Comparison of ENCODE assay signal across 1 cellular context in the genomic region with DNA sequence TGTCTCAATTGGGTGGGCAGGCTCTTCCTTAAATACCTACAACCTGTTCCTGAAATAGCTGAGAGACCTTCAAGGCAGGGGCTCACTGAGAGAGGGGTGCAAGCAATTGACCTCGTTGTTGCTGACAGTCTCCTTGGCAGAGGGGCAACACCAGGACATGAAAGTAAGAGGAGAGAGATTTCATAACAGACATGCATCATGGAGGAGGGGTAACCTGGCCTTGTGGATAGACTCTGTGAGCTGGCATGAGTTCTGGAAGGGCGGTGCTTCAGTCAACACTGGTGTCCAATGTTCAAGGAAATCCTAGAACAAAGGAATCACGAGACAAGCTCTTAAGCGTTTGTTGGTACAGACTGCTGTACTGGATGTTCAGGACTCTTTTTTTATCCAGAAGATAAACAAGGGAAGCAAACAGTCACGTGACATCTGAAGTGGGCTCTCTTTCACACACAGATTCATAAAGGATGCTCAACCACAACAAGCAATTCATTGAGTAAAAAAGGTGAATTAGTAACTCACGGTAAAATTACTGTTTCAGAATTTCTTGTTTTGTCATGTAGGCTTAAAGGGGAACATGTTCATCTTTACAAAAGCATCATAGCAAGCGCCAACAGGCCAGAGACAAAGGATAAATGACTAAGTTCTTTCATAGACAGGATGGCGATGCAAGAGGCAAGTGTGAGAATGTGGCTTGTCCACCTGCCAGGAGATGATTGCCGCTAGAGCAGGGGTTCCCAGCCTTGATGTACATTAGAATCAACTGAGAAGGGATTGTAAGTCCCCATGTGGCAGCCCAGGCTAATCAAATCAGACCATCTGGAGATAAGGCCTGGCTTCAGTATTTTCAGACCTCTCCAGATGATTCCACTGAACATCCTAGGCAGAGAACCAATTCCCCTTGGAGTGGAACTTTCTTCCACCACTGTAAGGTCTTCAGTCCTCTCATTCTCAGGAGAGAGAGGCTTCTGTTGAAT.
TF ChIP-seq lines count a peak whose summit lies in the region.

No MANE protein-coding gene starts in this region.

TF ChIP-seq in HepG2, 621 proteins besides CTCF, POLR2A, EP300 and RAD21 (continued from another document and continues in another):
- TF ChIP-seq, protein P1, sequence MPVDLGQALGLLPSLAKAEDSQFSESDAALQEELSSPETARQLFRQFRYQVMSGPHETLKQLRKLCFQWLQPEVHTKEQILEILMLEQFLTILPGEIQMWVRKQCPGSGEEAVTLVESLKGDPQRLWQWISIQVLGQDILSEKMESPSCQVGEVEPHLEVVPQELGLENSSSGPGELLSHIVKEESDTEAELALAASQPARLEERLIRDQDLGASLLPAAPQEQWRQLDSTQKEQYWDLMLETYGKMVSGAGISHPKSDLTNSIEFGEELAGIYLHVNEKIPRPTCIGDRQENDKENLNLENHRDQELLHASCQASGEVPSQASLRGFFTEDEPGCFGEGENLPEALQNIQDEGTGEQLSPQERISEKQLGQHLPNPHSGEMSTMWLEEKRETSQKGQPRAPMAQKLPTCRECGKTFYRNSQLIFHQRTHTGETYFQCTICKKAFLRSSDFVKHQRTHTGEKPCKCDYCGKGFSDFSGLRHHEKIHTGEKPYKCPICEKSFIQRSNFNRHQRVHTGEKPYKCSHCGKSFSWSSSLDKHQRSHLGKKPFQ (CRISPR knock-in tag; IDR thresholded peaks at IDR 0.05; ENCODE audit: insufficient replicate concordance) = no peak
- TF ChIP-seq, protein P2, sequence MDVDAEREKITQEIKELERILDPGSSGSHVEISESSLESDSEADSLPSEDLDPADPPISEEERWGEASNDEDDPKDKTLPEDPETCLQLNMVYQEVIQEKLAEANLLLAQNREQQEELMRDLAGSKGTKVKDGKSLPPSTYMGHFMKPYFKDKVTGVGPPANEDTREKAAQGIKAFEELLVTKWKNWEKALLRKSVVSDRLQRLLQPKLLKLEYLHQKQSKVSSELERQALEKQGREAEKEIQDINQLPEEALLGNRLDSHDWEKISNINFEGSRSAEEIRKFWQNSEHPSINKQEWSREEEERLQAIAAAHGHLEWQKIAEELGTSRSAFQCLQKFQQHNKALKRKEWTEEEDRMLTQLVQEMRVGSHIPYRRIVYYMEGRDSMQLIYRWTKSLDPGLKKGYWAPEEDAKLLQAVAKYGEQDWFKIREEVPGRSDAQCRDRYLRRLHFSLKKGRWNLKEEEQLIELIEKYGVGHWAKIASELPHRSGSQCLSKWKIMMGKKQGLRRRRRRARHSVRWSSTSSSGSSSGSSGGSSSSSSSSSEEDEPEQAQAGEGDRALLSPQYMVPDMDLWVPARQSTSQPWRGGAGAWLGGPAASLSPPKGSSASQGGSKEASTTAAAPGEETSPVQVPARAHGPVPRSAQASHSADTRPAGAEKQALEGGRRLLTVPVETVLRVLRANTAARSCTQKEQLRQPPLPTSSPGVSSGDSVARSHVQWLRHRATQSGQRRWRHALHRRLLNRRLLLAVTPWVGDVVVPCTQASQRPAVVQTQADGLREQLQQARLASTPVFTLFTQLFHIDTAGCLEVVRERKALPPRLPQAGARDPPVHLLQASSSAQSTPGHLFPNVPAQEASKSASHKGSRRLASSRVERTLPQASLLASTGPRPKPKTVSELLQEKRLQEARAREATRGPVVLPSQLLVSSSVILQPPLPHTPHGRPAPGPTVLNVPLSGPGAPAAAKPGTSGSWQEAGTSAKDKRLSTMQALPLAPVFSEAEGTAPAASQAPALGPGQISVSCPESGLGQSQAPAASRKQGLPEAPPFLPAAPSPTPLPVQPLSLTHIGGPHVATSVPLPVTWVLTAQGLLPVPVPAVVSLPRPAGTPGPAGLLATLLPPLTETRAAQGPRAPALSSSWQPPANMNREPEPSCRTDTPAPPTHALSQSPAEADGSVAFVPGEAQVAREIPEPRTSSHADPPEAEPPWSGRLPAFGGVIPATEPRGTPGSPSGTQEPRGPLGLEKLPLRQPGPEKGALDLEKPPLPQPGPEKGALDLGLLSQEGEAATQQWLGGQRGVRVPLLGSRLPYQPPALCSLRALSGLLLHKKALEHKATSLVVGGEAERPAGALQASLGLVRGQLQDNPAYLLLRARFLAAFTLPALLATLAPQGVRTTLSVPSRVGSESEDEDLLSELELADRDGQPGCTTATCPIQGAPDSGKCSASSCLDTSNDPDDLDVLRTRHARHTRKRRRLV (CRISPR knock-in tag; IDR thresholded peaks at IDR 0.05) = peak; percentile 75; the same call in 1 of the 2 replicates
- TF ChIP-seq, protein P3, sequence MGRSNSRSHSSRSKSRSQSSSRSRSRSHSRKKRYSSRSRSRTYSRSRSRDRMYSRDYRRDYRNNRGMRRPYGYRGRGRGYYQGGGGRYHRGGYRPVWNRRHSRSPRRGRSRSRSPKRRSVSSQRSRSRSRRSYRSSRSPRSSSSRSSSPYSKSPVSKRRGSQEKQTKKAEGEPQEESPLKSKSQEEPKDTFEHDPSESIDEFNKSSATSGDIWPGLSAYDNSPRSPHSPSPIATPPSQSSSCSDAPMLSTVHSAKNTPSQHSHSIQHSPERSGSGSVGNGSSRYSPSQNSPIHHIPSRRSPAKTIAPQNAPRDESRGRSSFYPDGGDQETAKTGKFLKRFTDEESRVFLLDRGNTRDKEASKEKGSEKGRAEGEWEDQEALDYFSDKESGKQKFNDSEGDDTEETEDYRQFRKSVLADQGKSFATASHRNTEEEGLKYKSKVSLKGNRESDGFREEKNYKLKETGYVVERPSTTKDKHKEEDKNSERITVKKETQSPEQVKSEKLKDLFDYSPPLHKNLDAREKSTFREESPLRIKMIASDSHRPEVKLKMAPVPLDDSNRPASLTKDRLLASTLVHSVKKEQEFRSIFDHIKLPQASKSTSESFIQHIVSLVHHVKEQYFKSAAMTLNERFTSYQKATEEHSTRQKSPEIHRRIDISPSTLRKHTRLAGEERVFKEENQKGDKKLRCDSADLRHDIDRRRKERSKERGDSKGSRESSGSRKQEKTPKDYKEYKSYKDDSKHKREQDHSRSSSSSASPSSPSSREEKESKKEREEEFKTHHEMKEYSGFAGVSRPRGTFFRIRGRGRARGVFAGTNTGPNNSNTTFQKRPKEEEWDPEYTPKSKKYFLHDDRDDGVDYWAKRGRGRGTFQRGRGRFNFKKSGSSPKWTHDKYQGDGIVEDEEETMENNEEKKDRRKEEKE (IDR thresholded peaks at IDR 0.05) = no peak
- no peak for TF ChIP-seq ZNF577 (CRISPR knock-in tag; IDR thresholded peaks at IDR 0.05; ENCODE audit: borderline replicate concordance, low read depth)
- TF ChIP-seq, protein P4, sequence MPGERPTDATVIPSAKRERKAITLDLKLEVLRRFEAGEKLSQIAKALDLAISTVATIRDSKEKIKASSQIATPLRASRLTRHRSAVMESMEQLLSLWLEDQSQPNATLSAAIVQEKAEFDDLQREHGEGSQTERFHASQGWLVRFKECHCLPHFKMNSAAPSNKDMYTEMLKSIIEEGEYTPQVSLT (CRISPR knock-in tag; IDR thresholded peaks at IDR 0.05; ENCODE audit: borderline replicate concordance, low read depth) = no peak
- no peak for TF ChIP-seq ZNF274 (CRISPR knock-in tag; IDR thresholded peaks at IDR 0.05)
- TF ChIP-seq ZNF225 (CRISPR knock-in tag; IDR thresholded peaks at IDR 0.05) = no peak
- TF ChIP-seq CC2D1A (CRISPR knock-in tag; IDR thresholded peaks at IDR 0.05) = no peak
- no peak for TF ChIP-seq SP2 (CRISPR knock-in tag; IDR thresholded peaks at IDR 0.05)
- TF ChIP-seq XRCC5 (optimal IDR thresholded peaks at IDR 0.05; ENCODE audit: low read length) = no peak
- TF ChIP-seq PHF8 (CRISPR knock-in tag; IDR thresholded peaks at IDR 0.05) = no peak; the same call in 1 of the 2 replicates
- TF ChIP-seq, protein P5, sequence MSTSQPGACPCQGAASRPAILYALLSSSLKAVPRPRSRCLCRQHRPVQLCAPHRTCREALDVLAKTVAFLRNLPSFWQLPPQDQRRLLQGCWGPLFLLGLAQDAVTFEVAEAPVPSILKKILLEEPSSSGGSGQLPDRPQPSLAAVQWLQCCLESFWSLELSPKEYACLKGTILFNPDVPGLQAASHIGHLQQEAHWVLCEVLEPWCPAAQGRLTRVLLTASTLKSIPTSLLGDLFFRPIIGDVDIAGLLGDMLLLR (CRISPR knock-in tag; IDR thresholded peaks at IDR 0.05) = 0 out of 2 replicates have a peak, but pooled peaks have one; percentile 23
- TF ChIP-seq ZNF556 (CRISPR knock-in tag; IDR thresholded peaks at IDR 0.05; ENCODE audit: borderline replicate concordance) = peak; percentile 84; the same call in 1 of the 2 replicates
- peak; percentile 55 for TF ChIP-seq GABPB1 (CRISPR knock-in tag; IDR thresholded peaks at IDR 0.05)
- peak; percentile 85 for TF ChIP-seq RCOR2 (CRISPR knock-in tag; IDR thresholded peaks at IDR 0.05)
- no peak for TF ChIP-seq ZNF598 (CRISPR knock-in tag; IDR thresholded peaks at IDR 0.05; ENCODE audit: borderline replicate concordance)
- TF ChIP-seq MIXL1 (CRISPR knock-in tag; IDR thresholded peaks at IDR 0.05) = peak; percentile 78
- TF ChIP-seq ZNF232 (CRISPR knock-in tag; IDR thresholded peaks at IDR 0.05; ENCODE audit: borderline replicate concordance) = no peak
- TF ChIP-seq HDAC6 (IDR thresholded peaks at IDR 0.05; ENCODE audit: low read depth, low read length) = no peak
- TF ChIP-seq KLF16 (CRISPR knock-in tag; IDR thresholded peaks at IDR 0.05) = peak in 1 of 2 experiments; percentile 79; a peak in 1 of 4 replicates
- TF ChIP-seq HMG20B (CRISPR knock-in tag; conservative IDR thresholded peaks at IDR 0.05) = peak; percentile 63
- TF ChIP-seq, protein P6, sequence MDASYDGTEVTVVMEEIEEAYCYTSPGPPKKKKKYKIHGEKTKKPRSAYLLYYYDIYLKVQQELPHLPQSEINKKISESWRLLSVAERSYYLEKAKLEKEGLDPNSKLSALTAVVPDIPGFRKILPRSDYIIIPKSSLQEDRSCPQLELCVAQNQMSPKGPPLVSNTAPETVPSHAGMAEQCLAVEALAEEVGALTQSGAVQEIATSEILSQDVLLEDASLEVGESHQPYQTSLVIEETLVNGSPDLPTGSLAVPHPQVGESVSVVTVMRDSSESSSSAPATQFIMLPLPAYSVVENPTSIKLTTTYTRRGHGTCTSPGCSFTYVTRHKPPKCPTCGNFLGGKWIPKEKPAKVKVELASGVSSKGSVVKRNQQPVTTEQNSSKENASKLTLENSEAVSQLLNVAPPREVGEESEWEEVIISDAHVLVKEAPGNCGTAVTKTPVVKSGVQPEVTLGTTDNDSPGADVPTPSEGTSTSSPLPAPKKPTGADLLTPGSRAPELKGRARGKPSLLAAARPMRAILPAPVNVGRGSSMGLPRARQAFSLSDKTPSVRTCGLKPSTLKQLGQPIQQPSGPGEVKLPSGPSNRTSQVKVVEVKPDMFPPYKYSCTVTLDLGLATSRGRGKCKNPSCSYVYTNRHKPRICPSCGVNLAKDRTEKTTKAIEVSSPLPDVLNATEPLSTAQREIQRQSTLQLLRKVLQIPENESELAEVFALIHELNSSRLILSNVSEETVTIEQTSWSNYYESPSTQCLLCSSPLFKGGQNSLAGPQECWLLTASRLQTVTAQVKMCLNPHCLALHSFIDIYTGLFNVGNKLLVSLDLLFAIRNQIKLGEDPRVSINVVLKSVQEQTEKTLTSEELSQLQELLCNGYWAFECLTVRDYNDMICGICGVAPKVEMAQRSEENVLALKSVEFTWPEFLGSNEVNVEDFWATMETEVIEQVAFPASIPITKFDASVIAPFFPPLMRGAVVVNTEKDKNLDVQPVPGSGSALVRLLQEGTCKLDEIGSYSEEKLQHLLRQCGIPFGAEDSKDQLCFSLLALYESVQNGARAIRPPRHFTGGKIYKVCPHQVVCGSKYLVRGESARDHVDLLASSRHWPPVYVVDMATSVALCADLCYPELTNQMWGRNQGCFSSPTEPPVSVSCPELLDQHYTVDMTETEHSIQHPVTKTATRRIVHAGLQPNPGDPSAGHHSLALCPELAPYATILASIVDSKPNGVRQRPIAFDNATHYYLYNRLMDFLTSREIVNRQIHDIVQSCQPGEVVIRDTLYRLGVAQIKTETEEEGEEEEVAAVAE (CRISPR knock-in tag; IDR thresholded peaks at IDR 0.05; ENCODE audit: borderline replicate concordance) = no peak
- peak; percentile 99 for TF ChIP-seq NCOA2 (CRISPR knock-in tag; IDR thresholded peaks at IDR 0.05)
- TF ChIP-seq KMT2A (CRISPR knock-in tag; IDR thresholded peaks at IDR 0.05) = peak; percentile 40; the same call in 1 of the 2 replicates
- no peak for TF ChIP-seq KDM5B (CRISPR knock-in tag; IDR thresholded peaks at IDR 0.05; ENCODE audit: borderline replicate concordance)
- TF ChIP-seq PAX8 (CRISPR knock-in tag; IDR thresholded peaks at IDR 0.05; ENCODE audit: borderline replicate concordance) = no peak
- no peak for TF ChIP-seq ZNF891 (CRISPR knock-in tag; IDR thresholded peaks at IDR 0.05)
- no peak for TF ChIP-seq ZIK1 (CRISPR knock-in tag; IDR thresholded peaks at IDR 0.05; ENCODE audit: borderline replicate concordance, low read depth)
- no peak for TF ChIP-seq ZNF20 (CRISPR knock-in tag; IDR thresholded peaks at IDR 0.05)
- no peak for TF ChIP-seq SRSF9 (IDR thresholded peaks at IDR 0.05; ENCODE audit: borderline replicate concordance, insufficient read depth, low read depth, low read length, poor library complexity, severe bottlenecking)
- no peak for TF ChIP-seq ZNF558 (CRISPR knock-in tag; IDR thresholded peaks at IDR 0.05; ENCODE audit: borderline replicate concordance)
- TF ChIP-seq TP53 (CRISPR knock-in tag; conservative IDR thresholded peaks at IDR 0.05) = no peak
- no peak for TF ChIP-seq MTA3 (CRISPR knock-in tag; IDR thresholded peaks at IDR 0.05)
- TF ChIP-seq, protein P7, sequence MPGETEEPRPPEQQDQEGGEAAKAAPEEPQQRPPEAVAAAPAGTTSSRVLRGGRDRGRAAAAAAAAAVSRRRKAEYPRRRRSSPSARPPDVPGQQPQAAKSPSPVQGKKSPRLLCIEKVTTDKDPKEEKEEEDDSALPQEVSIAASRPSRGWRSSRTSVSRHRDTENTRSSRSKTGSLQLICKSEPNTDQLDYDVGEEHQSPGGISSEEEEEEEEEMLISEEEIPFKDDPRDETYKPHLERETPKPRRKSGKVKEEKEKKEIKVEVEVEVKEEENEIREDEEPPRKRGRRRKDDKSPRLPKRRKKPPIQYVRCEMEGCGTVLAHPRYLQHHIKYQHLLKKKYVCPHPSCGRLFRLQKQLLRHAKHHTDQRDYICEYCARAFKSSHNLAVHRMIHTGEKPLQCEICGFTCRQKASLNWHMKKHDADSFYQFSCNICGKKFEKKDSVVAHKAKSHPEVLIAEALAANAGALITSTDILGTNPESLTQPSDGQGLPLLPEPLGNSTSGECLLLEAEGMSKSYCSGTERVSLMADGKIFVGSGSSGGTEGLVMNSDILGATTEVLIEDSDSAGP (CRISPR knock-in tag; IDR thresholded peaks at IDR 0.05; ENCODE audit: borderline replicate concordance) = 0 out of 2 replicates have a peak, but pooled peaks have one; percentile 41
- TF ChIP-seq, protein P8, sequence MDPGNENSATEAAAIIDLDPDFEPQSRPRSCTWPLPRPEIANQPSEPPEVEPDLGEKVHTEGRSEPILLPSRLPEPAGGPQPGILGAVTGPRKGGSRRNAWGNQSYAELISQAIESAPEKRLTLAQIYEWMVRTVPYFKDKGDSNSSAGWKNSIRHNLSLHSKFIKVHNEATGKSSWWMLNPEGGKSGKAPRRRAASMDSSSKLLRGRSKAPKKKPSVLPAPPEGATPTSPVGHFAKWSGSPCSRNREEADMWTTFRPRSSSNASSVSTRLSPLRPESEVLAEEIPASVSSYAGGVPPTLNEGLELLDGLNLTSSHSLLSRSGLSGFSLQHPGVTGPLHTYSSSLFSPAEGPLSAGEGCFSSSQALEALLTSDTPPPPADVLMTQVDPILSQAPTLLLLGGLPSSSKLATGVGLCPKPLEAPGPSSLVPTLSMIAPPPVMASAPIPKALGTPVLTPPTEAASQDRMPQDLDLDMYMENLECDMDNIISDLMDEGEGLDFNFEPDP (CRISPR knock-in tag; conservative IDR thresholded peaks at IDR 0.05) = no peak
- TF ChIP-seq ZNF484 (CRISPR knock-in tag; IDR thresholded peaks at IDR 0.05; ENCODE audit: borderline replicate concordance, low read depth) = no peak
- no peak for TF ChIP-seq NAIF1 (CRISPR knock-in tag; IDR thresholded peaks at IDR 0.05; ENCODE audit: borderline replicate concordance)
- no peak for TF ChIP-seq NRL (CRISPR knock-in tag; IDR thresholded peaks at IDR 0.05; ENCODE audit: borderline replicate concordance)
- TF ChIP-seq ZBTB8A (CRISPR knock-in tag; IDR thresholded peaks at IDR 0.05; ENCODE audit: borderline replicate concordance, low read depth) = no peak
- TF ChIP-seq AGO1 (IDR thresholded peaks at IDR 0.05; ENCODE audit: low read depth, low read length, poor library complexity, severe bottlenecking) = no peak
